In genomic region chr18:26548144-26549102, GRCh38 we compare ENCODE assay signal across 8 cellular contexts. TPM values are rescaled to one million over a fixed set of nuclear protein-coding genes. Genes with fewer than 3 reads are reported as not detected.
A peak's percentile ranks its signal among the peaks of the same experiment; 100 is the strongest.
DNase-seq lines count a peak whose midpoint lies in the region; ATAC-seq, FAIRE-seq and TF ChIP-seq lines count a peak whose summit lies in the region.

TSS of gene KCTD1 (minus strand) at chr18:26548553. CDS start at chr18:26548536, 17 bp downstream.

- H2AFZ ChIP-seq in GM23248 (peak within 1 kb of the TSS; percentile 92), neuron (ENCODE audit: low read depth, low read length) (peak within 1 kb of the TSS; percentile 86)

- in situ Hi-C loops in GM23248 (cut with MboI), result no loop called here

- H3K9me3 ChIP-seq in GM23248 (ENCODE audit: low read depth) (no peaks in the 10 kb centered on the region), RWPE2 (ENCODE audit: severe bottlenecking) (no peaks in the 10 kb centered on the region), neuron (ENCODE audit: low read length) (peaks cover 9% of the 10 kb centered on the region)

- peak within 1 kb of the TSS; percentile 31; the same call in 1 of the 2 replicates for H3K27ac ChIP-seq in GM23248
- peak within 1 kb of the TSS; percentile 93 for H3K27ac ChIP-seq in RWPE2 (ENCODE audit: poor library complexity, severe bottlenecking)
- H3K27ac ChIP-seq in substantia nigra (ENCODE audit: low read depth, low read length, poor library complexity, severe bottlenecking), result peak within 1 kb of the TSS; percentile 42

- H3K27me3 ChIP-seq in GM23248 (replicated peaks; ENCODE audit: insufficient read depth) (peaks cover 22% of the 10 kb centered on the region; the same call in 1 of the 2 replicates), RWPE2 (ENCODE audit: insufficient read depth, poor library complexity, severe bottlenecking) (no peaks in the 10 kb centered on the region), neuron (ENCODE audit: insufficient read depth, low read length) (no peaks in the 10 kb centered on the region)

- TF ChIP-seq CTCF in LNCaP clone FGC (IDR thresholded peaks at IDR 0.05; ENCODE audit: control insufficient read depth, extremely low read depth, insufficient read depth) (no peak), RWPE2 (IDR thresholded peaks at IDR 0.05; ENCODE audit: poor library complexity, severe bottlenecking) (no peak)

- no peak for FAIRE-seq in frontal cortex (lab: Jason Lieb, UNC)

- peak; percentile 3; the same call in 2 of the 3 replicates for ATAC-seq in RWPE2 (ENCODE audit: low read depth)

- WGBS in GM23248 (ENCODE audit: low coverage in 1 of 2, low lambda C conversion rate in 2 of 2, missing lambda C conversion rate in 2 of 2), 2 experiments, result 1% methylated on average over 31 to 88 of the region's 89 CpGs

- peak within 1 kb of the TSS; percentile 81 for H3K4me2 ChIP-seq in GM23248 (ENCODE audit: unreplicated experiment)

- H3K4me3 ChIP-seq in GM23248 (peak within 1 kb of the TSS; percentile 92), LNCaP clone FGC (ENCODE audit: low read depth, low read length) (peak within 1 kb of the TSS; percentile 69), RWPE2 (ENCODE audit: severe bottlenecking) (peak within 1 kb of the TSS; percentile 98), neuron (ENCODE audit: low read length) (peak within 1 kb of the TSS; percentile 86)

- H3K4me1 ChIP-seq in GM23248 (ENCODE audit: insufficient read depth) (peaks cover 19% of the 10 kb centered on the region), RWPE2 (ENCODE audit: insufficient read depth, poor library complexity, severe bottlenecking) (peaks cover 23% of the 10 kb centered on the region), neuron (ENCODE audit: insufficient read depth, low read length) (peaks cover 54% of the 10 kb centered on the region)

- H3K9me2 ChIP-seq in GM23248 (ENCODE audit: insufficient read depth), result no peaks in the 10 kb centered on the region

- H3K36me3 ChIP-seq in GM23248 (ENCODE audit: low read depth), result no peaks in the 10 kb centered on the region
- peaks cover 35% of the 10 kb centered on the region for H3K36me3 ChIP-seq in RWPE2 (ENCODE audit: low read depth)
- peaks cover 26% of the 10 kb centered on the region for H3K36me3 ChIP-seq in neuron (ENCODE audit: insufficient read depth, low read length)

- H3K79me2 ChIP-seq in GM23248 (ENCODE audit: insufficient read depth), result peaks cover 31% of the 10 kb centered on the region

- H3F3A ChIP-seq in GM23248 (ENCODE audit: insufficient read depth), result peaks cover 6% of the 10 kb centered on the region; the same call in 1 of the 2 replicates

- peak within 1 kb of the TSS; percentile 73 for H3K9ac ChIP-seq in GM23248

- DNase-seq in Daoy (ENCODE audit: low read depth) (peak; percentile 85), GM23248 (peak; percentile 91), LNCaP clone FGC (ENCODE audit: low read depth) (peak; percentile 64), RWPE2 (ENCODE audit: low spot score) (peak; percentile 78), frontal cortex (ENCODE audit: low spot score in 2 of 2) (peak; percentile 81 to 90), substantia nigra (lab: John Stamatoyannopoulos, UW) (peak in 48 of 49 donors; percentile 9 to 83 (median 58))
- peak; percentile 49 for DNase-seq in activated gamma-delta T cell treated with anti-CD3 and anti-CD28 coated beads, Interleukin-2, amount 50 U/mL, for 16 hours (ENCODE audit: low read depth)

- 0 out of 2 replicates have a peak, but pooled peaks cover 8% of the 10 kb centered on the region for H4K20me1 ChIP-seq in GM23248 (ENCODE audit: insufficient read depth)

RNA-seq across cellular contexts. Expression of gene KCTD1, which starts in this region (rescaled TPM):
- total RNA-seq in Daoy (2014; rRNA removed; shearing (Covaris generic)), result 22.3 and 22.6 TPM in 2 replicates
- total RNA-seq in GM23248 (2014; rRNA removed; shearing (Covaris generic)), result 14.9 and 17.9 TPM in 2 replicates
- polyA plus RNA-seq in GM23248 (2016; fragmentation: Nextera tagmentation; extraction: Ambion mirVana), result 5.0 and 5.7 TPM in 2 replicates
- total RNA-seq in frontal cortex, result 29.8 TPM

Comparison
In these comparisons a context has a peak if more than half of its experiments do, and no peak if none do; other contexts are left out.
1. Peak in every context shown above with its lines: DNase-seq, ATAC-seq, H3K4me3 ChIP-seq and H3K27ac ChIP-seq.
2. H3K27ac ChIP-seq: peak in every context shown above with its lines; median percentile 93 in RWPE2; 42 in substantia nigra; 31 in GM23248.